In the genomic region with DNA sequence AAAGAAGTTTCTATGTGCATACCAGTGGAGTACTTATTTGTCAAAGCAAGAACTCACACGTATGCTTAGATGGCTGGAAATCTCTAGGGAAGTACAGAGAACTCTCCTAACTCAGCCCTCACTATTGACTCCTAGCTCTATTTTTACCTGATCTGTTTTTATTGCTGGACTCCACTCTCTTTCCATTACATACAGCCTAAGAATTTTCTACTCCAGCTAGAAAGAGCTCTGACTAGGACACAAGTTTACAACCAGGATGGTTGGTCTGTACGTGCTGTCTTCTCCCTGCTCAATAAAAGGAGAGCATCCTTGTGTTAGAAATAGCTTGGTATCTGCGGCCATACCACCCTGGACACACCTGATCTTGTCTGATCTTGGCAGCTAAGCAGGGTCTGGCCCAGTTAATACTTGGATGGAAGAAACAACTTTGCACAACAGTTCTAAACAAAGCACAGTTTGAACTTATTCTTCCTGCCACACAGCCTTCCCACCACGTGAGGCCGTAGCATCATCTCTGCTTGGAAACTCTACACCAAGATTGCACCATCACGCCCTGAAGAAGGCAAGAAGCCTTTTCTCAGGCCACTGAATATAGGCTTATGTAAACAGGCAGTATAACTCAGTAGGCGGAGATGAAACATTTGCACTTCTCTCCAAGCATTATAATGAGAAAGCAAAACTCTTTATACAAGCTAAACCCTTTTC, we compare ENCODE assay signal across 11 cellular contexts. TPM values are rescaled to one million over a fixed set of nuclear protein-coding genes. Genes with fewer than 3 reads are reported as not detected.
A peak's percentile ranks its signal among the peaks of the same experiment; 100 is the strongest.
DNase-seq lines count a peak whose midpoint lies in the region; ATAC-seq and TF ChIP-seq lines count a peak whose summit lies in the region.
"Had no signal": no experiment of that assay in that cellular context is flagged by ENCODE, and none has a peak within 500 bp of the region (broad histone marks: within the 10 kb centered on the region; RNA-seq: fewer than 3 reads in every experiment).

No MANE protein-coding gene starts in this region.

- POLR2A ChIA-PET in MCF 10A (lab: Yijun Ruan, JAX), result interaction anchor here (0.6 to 0.8 kb wide), 2 partner anchors 49 to 196 kb away, joined by 3 read pairs; no protein-coding TSS in a partner anchor

- H3K4me1 Mint-ChIP-seq in MCF 10A (ENCODE audit: insufficient read depth, unreplicated experiment), result peaks cover 30% of the 10 kb centered on the region

- peak overlapping the region in 1 of 2 donors; percentile 44 for H3K27ac ChIP-seq in breast epithelium
- H3K27ac ChIP-seq in vagina, result peak overlapping the region; percentile 62

- CTCF ChIA-PET in MCF 10A (lab: Yijun Ruan, JAX), result interaction anchor here (0.6 to 1.4 kb wide), 10 partner anchors 16 to 336 kb away, joined by 3 to 8 read pairs (median 3); no protein-coding TSS in a partner anchor

- H3K27ac Mint-ChIP-seq in MCF 10A (ENCODE audit: low read depth, unreplicated experiment), result peak overlapping the region; percentile 83

- in situ Hi-C loops in T47D (cut with HindIII; ENCODE audit: low pct_unique_long_range_greater_than_20kb, low sequenced_read_pairs), result no loop called here

- no peaks in the 10 kb centered on the region for H3K27me3 Mint-ChIP-seq in MCF 10A (ENCODE audit: insufficient read depth, unreplicated experiment)

- H3K36me3 Mint-ChIP-seq in MCF 10A (ENCODE audit: insufficient read depth, unreplicated experiment), result peaks cover 13% of the 10 kb centered on the region

- no peaks in the 10 kb centered on the region for H3K9me3 ChIP-seq in breast epithelium
- H3K9me3 ChIP-seq in vagina, result no peaks in the 10 kb centered on the region

- no peaks in the 10 kb centered on the region for H3K27me3 ChIP-seq in breast epithelium
- H3K27me3 ChIP-seq in vagina, result no peaks in the 10 kb centered on the region

- H3K4me3 ChIP-seq in breast epithelium (no peak overlapping the region), vagina (no peak overlapping the region)

- H3K4me1 ChIP-seq in breast epithelium (no peaks in the 10 kb centered on the region), vagina (peaks cover 17% of the 10 kb centered on the region)

- H3K36me3 ChIP-seq in breast epithelium (no peaks in the 10 kb centered on the region), vagina (no peaks in the 10 kb centered on the region)

- BruUV-seq in MCF 10A (replicated peaks; lab: Mats Ljungman, UMichigan), result TSS peak; percentile 58

- H3K4me3 Mint-ChIP-seq in MCF 10A (ENCODE audit: unreplicated experiment), result no peak overlapping the region

- no peak for TF ChIP-seq CTCF in MCF 10A (IDR thresholded peaks at IDR 0.05; ENCODE audit: unreplicated experiment)
- TF ChIP-seq CTCF in breast epithelium (IDR thresholded peaks at IDR 0.05), result no peak
- TF ChIP-seq CTCF in vagina (IDR thresholded peaks at IDR 0.05), result no peak

- intact Hi-C loops in MCF 10A (cut with micrococcal nuclease) (loop anchor here (5.0 kb wide), 1 partner anchor 195 kb away; no protein-coding TSS in a partner anchor), breast epithelium (cut with DNase I; ENCODE audit: low total_unique reads) (no loop called here), vagina (cut with DNase I) (no loop called here)

- no peak for ATAC-seq in GM21786 (IDR thresholded peaks at IDR 0.05; ENCODE audit: unreplicated experiment)
- ATAC-seq: HCT116 had no signal

- no peak for TF ChIP-seq POLR2A in breast epithelium (IDR thresholded peaks at IDR 0.05)
- TF ChIP-seq POLR2A in vagina (IDR thresholded peaks at IDR 0.05), result no peak

- peak; percentile 92 for DNase-seq in MCF 10A (ENCODE audit: unreplicated experiment)
- DNase-seq in breast epithelium (ENCODE audit: low spot score in 2 of 2), result no peak
- peak; percentile 40 to 86 for DNase-seq in T47D (ENCODE audit: low read depth in 1 of 2, low spot score in 1 of 2)
- DNase-seq in midbrain (lab: John Stamatoyannopoulos, UW), result peak; percentile 15
- DNase-seq in vagina (ENCODE audit: extremely low spot score in 2 of 2), result no peak
- DNase-seq in activated naive CD4-positive, alpha-beta T cell treated with anti-CD3 and anti-CD28 coated beads, Interleukin-2, amount 50 U/mL, for 16 hours, result no peak
- no peak for DNase-seq in NCI-H774 (lab: John Stamatoyannopoulos, UW)
- DNase-seq: AML-193; stimulated activated CD4-positive, alpha-beta T cell treated with anti-CD3 and anti-CD28 coated beads, Interleukin-12 subunit alpha, Interleukin-12 subunit beta, amount 100 ng/mL, for 4 hours had no signal

- H3K9me3 Mint-ChIP-seq in MCF 10A (ENCODE audit: unreplicated experiment), result no peaks in the 10 kb centered on the region

RNA-seq across cellular contexts. Expression of gene KCNMA1, which starts 50.7 kb away (rescaled TPM):
- 7.5 and 16.4 TPM in 2 replicates for total RNA-seq in MCF 10A (2022)
- 10 to 100 TPM; 13.6 to 37.8 (median 15.1) TPM for total RNA-seq in breast epithelium
- 94.3 TPM for total RNA-seq in vagina

Comparison
In these comparisons a context has a peak if more than half of its experiments do, and no peak if none do; other contexts are left out.
1. DNase-seq: peak in MCF 10A (single experiment), T47D (2 of 2) and midbrain (single experiment); none in breast epithelium (0 of 2), vagina (0 of 2), activated naive CD4-positive, alpha-beta T cell treated with anti-CD3 and anti-CD28 coated beads, Interleukin-2, amount 50 U/mL, for 16 hours (single experiment) and NCI-H774 (single experiment).